Comparison of ENCODE assay signal across 15 cellular contexts in the genomic region with DNA sequence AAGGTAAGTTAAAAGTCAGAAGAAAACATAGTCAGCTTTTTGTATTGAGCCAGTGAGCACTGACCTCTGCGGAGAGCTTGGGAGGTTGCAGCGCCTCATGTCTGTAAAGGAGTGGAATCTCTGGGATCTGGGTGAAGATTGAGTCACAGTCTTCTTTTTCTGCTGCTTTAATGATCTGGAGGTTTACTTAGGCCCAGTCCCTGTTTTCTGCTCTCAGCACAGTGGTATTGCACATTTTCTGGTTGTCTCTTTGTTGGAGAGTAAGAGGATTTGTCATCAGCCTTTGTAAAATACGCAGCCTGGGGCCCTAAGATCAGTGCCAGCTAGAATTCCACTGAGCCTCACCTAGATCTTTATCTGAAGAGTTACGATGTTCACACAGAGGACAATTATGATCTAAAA. TPM values are rescaled to one million over a fixed set of nuclear protein-coding genes. Genes with fewer than 3 reads are reported as not detected.
DNase-seq lines count a peak whose midpoint lies in the region; ATAC-seq and TF ChIP-seq lines count a peak whose summit lies in the region.
"Had no signal": no experiment of that assay in that cellular context is flagged by ENCODE, and none has a peak within 500 bp of the region (broad histone marks: within the 10 kb centered on the region; RNA-seq: fewer than 3 reads in every experiment).

No MANE protein-coding gene starts in this region.

- H3K9me3 ChIP-seq in RWPE2 (ENCODE audit: severe bottlenecking), result no peaks in the 10 kb centered on the region
- H3K9me3 ChIP-seq: MG63, vagina had no signal

- H3K27me3 ChIP-seq in RWPE2 (ENCODE audit: insufficient read depth, poor library complexity, severe bottlenecking), result no peaks in the 10 kb centered on the region
- H3K27me3 ChIP-seq: MG63, vagina had no signal

- no peak overlapping the region for H3K4me3 ChIP-seq in RWPE2 (ENCODE audit: severe bottlenecking)
- peak overlapping the region; percentile 24 for H3K4me3 ChIP-seq in epithelial cell of proximal tubule (ENCODE audit: low read depth, low read length)
- H3K4me3 ChIP-seq in retinal pigment epithelial cell (ENCODE audit: low read length), result no peak overlapping the region
- H3K4me3 ChIP-seq: MG63, vagina had no signal

- ATAC-seq in RWPE2 (ENCODE audit: low read depth) (peak; percentile 93), Right ventricle myocardium superior (ENCODE audit: poor library complexity) (no peak)
- no peak for ATAC-seq in stimulated activated naive B cell treated with anti-CD40 and anti-IgM and Interleukin-4, amounts not matched to agents 10 μg/mL and 1 μg/mL and 100 μg/mL, for 72 hours (replicated peaks)
- ATAC-seq: right cardiac atrium had no signal

- H3K27ac ChIP-seq in RWPE2 (ENCODE audit: poor library complexity, severe bottlenecking), result peak overlapping the region; percentile 65
- H3K27ac ChIP-seq: vagina had no signal

- H3K36me3 ChIP-seq in RWPE2 (ENCODE audit: low read depth), result peaks cover 19% of the 10 kb centered on the region

- H3K4me3 Mint-ChIP-seq in stimulated activated naive B cell treated with anti-CD40 and anti-IgM and Interleukin-4, amounts not matched to agents 10 μg/mL and 1 μg/mL and 100 μg/mL, for 72 hours, result no peak overlapping the region
- H3K4me3 Mint-ChIP-seq: activated naive CD4-positive, alpha-beta T cell treated with anti-CD3 and anti-CD28 coated beads, Interleukin-2, amount 10 ng/mL, durations not matched to agents 7 days and 5 days had no signal

- H3K27ac Mint-ChIP-seq in stimulated activated naive B cell treated with anti-CD40 and anti-IgM and Interleukin-4, amounts not matched to agents 10 μg/mL and 1 μg/mL and 100 μg/mL, for 72 hours, result no peak overlapping the region
- H3K27ac Mint-ChIP-seq: activated naive CD4-positive, alpha-beta T cell treated with anti-CD3 and anti-CD28 coated beads, Interleukin-2, amount 10 ng/mL, durations not matched to agents 7 days and 5 days had no signal

- TF ChIP-seq CTCF in RWPE2 (IDR thresholded peaks at IDR 0.05; ENCODE audit: poor library complexity, severe bottlenecking) (peak; percentile 42), epithelial cell of proximal tubule (conservative IDR thresholded peaks at IDR 0.05; ENCODE audit: low read depth, low read length) (peak; percentile 51), retinal pigment epithelial cell (conservative IDR thresholded peaks at IDR 0.05; ENCODE audit: low read depth, low read length) (peak; percentile 16)

- peaks cover 30 to 32% of the 10 kb centered on the region in 2 donors for H3K36me3 Mint-ChIP-seq in stimulated activated naive B cell treated with anti-CD40 and anti-IgM and Interleukin-4, amounts not matched to agents 10 μg/mL and 1 μg/mL and 100 μg/mL, for 72 hours

- peaks cover 2 to 10% of the 10 kb centered on the region in 2 donors for H3K4me1 Mint-ChIP-seq in stimulated activated naive B cell treated with anti-CD40 and anti-IgM and Interleukin-4, amounts not matched to agents 10 μg/mL and 1 μg/mL and 100 μg/mL, for 72 hours

- intact Hi-C loops in Right ventricle myocardium superior (cut with DNase I), result no loop called here

- H3K27me3 Mint-ChIP-seq in stimulated activated naive B cell treated with anti-CD40 and anti-IgM and Interleukin-4, amounts not matched to agents 10 μg/mL and 1 μg/mL and 100 μg/mL, for 72 hours, result no peaks in the 10 kb centered on the region
- H3K27me3 Mint-ChIP-seq: activated naive CD4-positive, alpha-beta T cell treated with anti-CD3 and anti-CD28 coated beads, Interleukin-2, amount 10 ng/mL, durations not matched to agents 7 days and 5 days had no signal

- DNase-seq in GM04503 (ENCODE audit: low read depth) (peak; percentile 30), RWPE2 (ENCODE audit: low spot score) (no peak), epithelial cell of proximal tubule (ENCODE audit: low read depth) (peak; percentile 84), retinal pigment epithelial cell (ENCODE audit: low read depth) (peak; percentile 29), Right ventricle myocardium superior (no peak), pons (ENCODE audit: low spot score) (no peak), SHP77 treated with DMSO at 0.1 percent for 48 hours (lab: John Stamatoyannopoulos, UW) (no peak)
- no peak for DNase-seq in stimulated activated naive B cell treated with anti-CD40 and anti-IgM and Interleukin-4, amounts not matched to agents 10 μg/mL and 1 μg/mL and 100 μg/mL, for 72 hours
- DNase-seq: activated CD4-positive, alpha-beta T cell treated with anti-CD3 and anti-CD28 coated beads, Interleukin-2, amount 50 U/mL, for 4 hours; activated naive CD4-positive, alpha-beta T cell treated with anti-CD3 and anti-CD28 coated beads, Interleukin-2, amount 10 ng/mL, durations not matched to agents 7 days and 5 days; MG63; right cardiac atrium had no signal

- peaks cover 21% of the 10 kb centered on the region for H3K4me1 ChIP-seq in RWPE2 (ENCODE audit: insufficient read depth, poor library complexity, severe bottlenecking)

- H3K9me3 Mint-ChIP-seq in stimulated activated naive B cell treated with anti-CD40 and anti-IgM and Interleukin-4, amounts not matched to agents 10 μg/mL and 1 μg/mL and 100 μg/mL, for 72 hours, result peaks cover 0 to 1% of the 10 kb centered on the region in 2 donors

RNA-seq across cellular contexts. Expression of gene GJD4, which starts 58.3 kb away (rescaled TPM):
- total RNA-seq in epithelial cell of proximal tubule (not detected in 2 replicates), Right ventricle myocardium superior (not detected)
- total RNA-seq: H4; right cardiac atrium; T-helper 1 cell treated with Interleukin-12 subunit alpha and Interleukin-12 subunit beta and Interleukin-4 antibody, amounts not matched to agents 30 ng/mL and 1 ng/mL, for 36 hours; vagina had no signal

Comparison
In these comparisons a context has a peak if more than half of its experiments do, and no peak if none do; other contexts are left out.
1. DNase-seq: peak in GM04503 (single experiment), epithelial cell of proximal tubule (single experiment) and retinal pigment epithelial cell (single experiment); none in RWPE2 (single experiment), Right ventricle myocardium superior (single experiment), pons (single experiment), stimulated activated naive B cell treated with anti-CD40 and anti-IgM and Interleukin-4, amounts not matched to agents 10 μg/mL and 1 μg/mL and 100 μg/mL, for 72 hours (single experiment) and SHP77 treated with DMSO at 0.1 percent for 48 hours (single experiment).
2. Peak in every context shown above with its lines, with median percentiles within 50 percentile points of each other: CTCF ChIP-seq.